6 cellular contexts compared by ENCODE assay signal in the genomic region with DNA sequence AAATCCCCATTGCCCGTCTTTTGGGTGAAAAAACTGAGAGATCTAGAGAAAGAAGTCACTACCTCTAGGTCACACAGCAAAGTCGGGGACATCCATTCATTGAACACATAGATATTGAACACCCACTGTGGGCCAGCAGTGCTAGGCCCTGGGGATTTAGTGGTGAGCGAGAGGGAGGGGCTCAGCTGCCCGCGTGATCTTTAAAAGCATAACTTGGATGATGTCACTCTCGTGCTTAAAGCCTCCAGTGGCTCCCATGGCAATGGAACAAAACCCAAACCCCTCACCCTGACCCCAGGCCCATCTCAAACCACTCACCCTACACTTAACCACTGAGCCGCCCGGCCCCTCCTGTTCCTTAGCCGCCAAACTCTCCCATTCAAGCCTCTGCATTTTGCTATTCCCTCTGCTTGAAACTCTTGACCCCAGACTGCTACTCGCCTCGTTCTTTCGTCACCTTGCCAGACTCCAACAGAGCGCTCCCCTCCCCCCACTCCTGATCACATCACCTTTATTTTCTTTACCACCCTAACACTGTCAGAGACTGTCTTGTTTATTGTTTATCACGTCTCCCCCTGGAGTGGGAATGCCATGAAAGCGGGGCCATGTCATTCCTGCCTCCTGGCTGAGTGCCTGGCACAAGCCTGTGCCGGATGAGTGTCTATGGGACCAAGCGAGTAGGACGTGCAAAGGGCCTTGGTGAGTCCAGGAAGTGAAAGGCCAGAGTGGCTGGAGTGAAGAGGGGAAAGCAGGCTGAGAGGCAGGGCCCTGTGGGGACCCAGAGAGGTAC.
DNase-seq lines count a peak whose midpoint lies in the region; ATAC-seq and TF ChIP-seq lines count a peak whose summit lies in the region.

No MANE protein-coding gene starts in this region.

- ATAC-seq in HG03354 (IDR thresholded peaks at IDR 0.05; ENCODE audit: poor library complexity, severe bottlenecking, unreplicated experiment) (peak; percentile 37), GM21423 (IDR thresholded peaks at IDR 0.05; ENCODE audit: unreplicated experiment) (no peak)

- peak; percentile 73 for DNase-seq in GM13976 (ENCODE audit: low spot score)
- peak; percentile 73 for DNase-seq in kidney tubule cell (ENCODE audit: low spot score)
- DNase-seq in NCI-H187 (lab: John Stamatoyannopoulos, UW) = no peak

- peak overlapping the region; percentile 67 for H3K4me3 ChIP-seq in WI38 (ENCODE audit: low read depth, low read length)

- TF ChIP-seq CTCF in GM13976 (IDR thresholded peaks at IDR 0.05; ENCODE audit: borderline replicate concordance, control extremely low read depth, extremely low read depth, insufficient read depth, missing control alignments) (no peak), WI38 (IDR thresholded peaks at IDR 0.05; ENCODE audit: low read depth, low read length) (no peak)

- in situ Hi-C loops in GM13976 (cut with MboI; ENCODE audit: low sequenced_read_pairs, unreplicated experiment) = loop anchor here (25.0 kb wide), 1 partner anchor 106 kb away; no protein-coding TSS in a partner anchor

Comparison
In these comparisons a context has a peak if more than half of its experiments do, and no peak if none do; other contexts are left out.
1. DNase-seq: peak in GM13976 (single experiment) and kidney tubule cell (single experiment); none in NCI-H187 (0 of 2).